Comparison of ENCODE assay signal across 12 cellular contexts in genomic region chr13:32883501-32883900, GRCh38.
A peak's percentile ranks its signal among the peaks of the same experiment; 100 is the strongest.
DNase-seq lines count a peak whose midpoint lies in the region; ATAC-seq and TF ChIP-seq lines count a peak whose summit lies in the region.
"Had no signal": no experiment of that assay in that cellular context is flagged by ENCODE, and none has a peak within 500 bp of the region (broad histone marks: within the 10 kb centered on the region; RNA-seq: fewer than 3 reads in every experiment).

No MANE protein-coding gene starts in this region.

- H3K9me3 ChIP-seq in mucosa of descending colon (peaks cover 15% of the 10 kb centered on the region), Peyer's patch (peaks cover 0 to 8% (median 0%) of the 10 kb centered on the region in 4 donors)

- DNase-seq in H4 (ENCODE audit: low spot score), result peak; percentile 19
- DNase-seq in NCI-H345 (lab: John Stamatoyannopoulos, UW), result peak; percentile 72
- DNase-seq in cerebellum (ENCODE audit: low spot score), result peak; percentile 6
- peak; percentile 24 for DNase-seq in smooth muscle cell of the brain vasculature (ENCODE audit: low read depth, low spot score)
- DNase-seq in mucosa of descending colon, result no peak
- no peak for DNase-seq in HuH-7 (ENCODE audit: low spot score)
- no peak for DNase-seq in Peyer's patch
- DNase-seq: activated T-cell treated with anti-CD3 and anti-CD28 coated beads, Interleukin-2, amount 50 U/mL, for 48 hours; Karpas-422; PC-9; spleen had no signal

- intact Hi-C loops in mucosa of descending colon (cut with DNase I, micrococcal nuclease), result no loop called here

- ATAC-seq in mucosa of descending colon (no peak), GM19463 (IDR thresholded peaks at IDR 0.05; ENCODE audit: unreplicated experiment) (no peak)

- TF ChIP-seq POLR2A in Peyer's patch (IDR thresholded peaks at IDR 0.05), result no peak

- H3K27me3 ChIP-seq in Peyer's patch, result no peaks in the 10 kb centered on the region
- H3K27me3 ChIP-seq: spleen had no signal

- no peaks in the 10 kb centered on the region for H3K36me3 ChIP-seq in mucosa of descending colon (ENCODE audit: low read depth)
- no peaks in the 10 kb centered on the region for H3K36me3 ChIP-seq in Peyer's patch
- H3K36me3 ChIP-seq: spleen had no signal

- no peak for TF ChIP-seq CTCF in mucosa of descending colon (IDR thresholded peaks at IDR 0.05)
- TF ChIP-seq CTCF in Peyer's patch (IDR thresholded peaks at IDR 0.05), result no peak

- no peak overlapping the region for H3K27ac ChIP-seq in Peyer's patch
- H3K27ac ChIP-seq: PC-9, spleen had no signal

- no peak overlapping the region for H3K4me3 ChIP-seq in mucosa of descending colon
- H3K4me3 ChIP-seq in Peyer's patch, result no peak overlapping the region
- H3K4me3 ChIP-seq: PC-9, spleen had no signal

- H3K4me1 ChIP-seq in mucosa of descending colon (ENCODE audit: low read depth) (no peaks in the 10 kb centered on the region), Peyer's patch (no peaks in the 10 kb centered on the region)
- H3K4me1 ChIP-seq: spleen had no signal

Comparison
In these comparisons a context has a peak if more than half of its experiments do, and no peak if none do; other contexts are left out.
1. DNase-seq: peak in H4 (single experiment), NCI-H345 (single experiment), cerebellum (single experiment) and smooth muscle cell of the brain vasculature (single experiment); none in mucosa of descending colon (0 of 3), HuH-7 (single experiment) and Peyer's patch (0 of 3).